14 cellular contexts compared by ENCODE assay signal in genomic region chr1:100720751-100721150, GRCh38. TPM values are rescaled to one million over a fixed set of nuclear protein-coding genes. Genes with fewer than 3 reads are reported as not detected.
A peak's percentile ranks its signal among the peaks of the same experiment; 100 is the strongest.
DNase-seq lines count a peak whose midpoint lies in the region; ATAC-seq and TF ChIP-seq lines count a peak whose summit lies in the region.
"Had no signal": no experiment of that assay in that cellular context is flagged by ENCODE, and none has a peak within 500 bp of the region (broad histone marks: within the 10 kb centered on the region; RNA-seq: fewer than 3 reads in every experiment).

No MANE protein-coding gene starts in this region.

- in situ Hi-C loops in brain microvascular endothelial cell (cut with HindIII; ENCODE audit: low pct_ligation_motif_present, low sequenced_read_pairs), result no loop called here

- no peaks in the 10 kb centered on the region for H3K36me3 Mint-ChIP-seq in CD8-positive, alpha-beta memory T cell
- H3K36me3 Mint-ChIP-seq in immature natural killer cell, result no peaks in the 10 kb centered on the region

- H3K9ac ChIP-seq in skeletal muscle tissue (ENCODE audit: low read depth in 1 of 3, low read length in 3 of 3), result no peak overlapping the region

- DNase-seq in CD8-positive, alpha-beta memory T cell, result no peak
- DNase-seq in brain microvascular endothelial cell (no peak), kidney epithelial cell (ENCODE audit: low read depth) (no peak), EL (no peak), immature natural killer cell (no peak), HuH-7.5 (ENCODE audit: low spot score) (no peak)
- DNase-seq: activated naive CD4-positive, alpha-beta T cell; DMS53; NCI-H1930 had no signal

- no peak for ATAC-seq in activated CD4-positive, CD25-positive, alpha-beta regulatory T cell treated with anti-CD3 and anti-CD28 coated beads, Interleukin-2, amount 50 U/mL, for 24 hours

- H3K4me3 ChIP-seq in CD8-positive, alpha-beta memory T cell (ENCODE audit: low read length), result no peak overlapping the region
- H3K4me3 ChIP-seq in brain microvascular endothelial cell (ENCODE audit: low read depth, low read length) (peak overlapping the region; percentile 22), kidney epithelial cell (ENCODE audit: low read depth, low read length) (peak overlapping the region; percentile 46), skeletal muscle tissue (ENCODE audit: low read length in 3 of 3) (peak overlapping the region in 2 of 3 donors; percentile 42 to 65)
- H3K4me3 ChIP-seq: mucosa of descending colon had no signal

- POLR2A ChIA-PET in CD8-positive, alpha-beta memory T cell (lab: Charles Lee), result no interaction called here

- peak overlapping the region in 4 of 7 donors; percentile 5 to 76 (median 44) for H3K4me3 Mint-ChIP-seq in CD8-positive, alpha-beta memory T cell
- H3K4me3 Mint-ChIP-seq in immature natural killer cell, result no peak overlapping the region

- peak overlapping the region in 1 of 8 donors; percentile 35 for H3K27ac Mint-ChIP-seq in CD8-positive, alpha-beta memory T cell
- H3K27ac Mint-ChIP-seq in immature natural killer cell, result no peak overlapping the region

- CTCF ChIA-PET in CD8-positive, alpha-beta memory T cell (lab: Charles Lee), result no interaction called here

- no peaks in the 10 kb centered on the region for H3K9me3 ChIP-seq in CD8-positive, alpha-beta memory T cell (ENCODE audit: low read length)
- H3K9me3 ChIP-seq in skeletal muscle tissue (ENCODE audit: control insufficient read depth in 3 of 3, low read length in 3 of 3), result no peaks in the 10 kb centered on the region
- H3K9me3 ChIP-seq: mucosa of descending colon had no signal

- H3K4me1 ChIP-seq in CD8-positive, alpha-beta memory T cell (ENCODE audit: insufficient read depth, low read length), result no peaks in the 10 kb centered on the region
- H3K4me1 ChIP-seq in skeletal muscle tissue (ENCODE audit: control insufficient read depth in 3 of 3, insufficient read depth in 3 of 3, low read length in 3 of 3), result peaks cover 0 to 3% (median 0%) of the 10 kb centered on the region in 3 donors

- H3K36me3 ChIP-seq in CD8-positive, alpha-beta memory T cell (ENCODE audit: insufficient read depth, low read length), result no peaks in the 10 kb centered on the region
- H3K36me3 ChIP-seq in brain microvascular endothelial cell (replicated peaks), result no peaks in the 10 kb centered on the region
- no peaks in the 10 kb centered on the region for H3K36me3 ChIP-seq in kidney epithelial cell (ENCODE audit: control insufficient read depth, insufficient read depth, low read length)
- H3K36me3 ChIP-seq in skeletal muscle tissue (ENCODE audit: control insufficient read depth in 3 of 3, insufficient read depth in 3 of 3, low read length in 3 of 3), result no peaks in the 10 kb centered on the region

- H3K27me3 ChIP-seq in CD8-positive, alpha-beta memory T cell (ENCODE audit: insufficient read depth, low read length, poor library complexity, severe bottlenecking), result no peaks in the 10 kb centered on the region
- H3K27me3 ChIP-seq in brain microvascular endothelial cell (replicated peaks), result no peaks in the 10 kb centered on the region
- H3K27me3 ChIP-seq in kidney epithelial cell (ENCODE audit: control insufficient read depth, insufficient read depth, low read length), result no peaks in the 10 kb centered on the region
- no peaks in the 10 kb centered on the region for H3K27me3 ChIP-seq in skeletal muscle tissue (ENCODE audit: control insufficient read depth in 3 of 3, insufficient read depth in 3 of 3, low read length in 3 of 3)

- H3K9me3 Mint-ChIP-seq in CD8-positive, alpha-beta memory T cell, result no peaks in the 10 kb centered on the region
- no peaks in the 10 kb centered on the region for H3K9me3 Mint-ChIP-seq in immature natural killer cell
- H3K9me3 Mint-ChIP-seq: central memory CD8-positive, alpha-beta T cell; HFFc6 had no signal

- no peak overlapping the region for H3K27ac ChIP-seq in CD8-positive, alpha-beta memory T cell (ENCODE audit: low read depth, low read length)
- H3K27ac ChIP-seq in brain microvascular endothelial cell, result no peak overlapping the region
- H3K27ac ChIP-seq in skeletal muscle tissue (ENCODE audit: low read depth, low read length), result no peak overlapping the region

- H3K27me3 Mint-ChIP-seq in CD8-positive, alpha-beta memory T cell, result peaks cover 0 to 9% of the 10 kb centered on the region in 2 donors
- H3K27me3 Mint-ChIP-seq in immature natural killer cell (ENCODE audit: low read depth in 3 of 3), result peaks cover 0 to 9% (median 9%) of the 10 kb centered on the region in 3 donors

- H3K4me1 Mint-ChIP-seq in CD8-positive, alpha-beta memory T cell, result peaks cover 3 to 22% (median 10%) of the 10 kb centered on the region in 3 donors
- no peaks in the 10 kb centered on the region for H3K4me1 Mint-ChIP-seq in immature natural killer cell

- TF ChIP-seq CTCF in brain microvascular endothelial cell (IDR thresholded peaks at IDR 0.05; ENCODE audit: low read depth, low read length, missing control alignments) (no peak), kidney epithelial cell (IDR thresholded peaks at IDR 0.05; ENCODE audit: insufficient read depth, low read length, poor library complexity, severe bottlenecking) (no peak)

RNA-seq across cellular contexts. Expression of gene VCAM1, which starts 1.2 kb away (rescaled TPM):
- 1 to 10 TPM; 3.5 to 4.0 TPM for total RNA-seq in CD8-positive, alpha-beta memory T cell
- polyA plus RNA-seq in CD8-positive, alpha-beta memory T cell, result 0.51 TPM
- total RNA-seq in kidney epithelial cell (55.5 and 63.8 TPM in 2 replicates), skeletal muscle tissue (26.1 TPM)
- not detected for polyA plus RNA-seq in immature natural killer cell
- total RNA-seq: HFFc6 had no signal

Comparison
In these comparisons a context has a peak if more than half of its experiments do, and no peak if none do; other contexts are left out.
1. H3K4me3 Mint-ChIP-seq: peak in CD8-positive, alpha-beta memory T cell (4 of 7); none in immature natural killer cell (0 of 5).